Comparison of ENCODE assay signal across 22 cellular contexts in genomic region chr20:59077705-59078104, GRCh38. TPM values are rescaled to one million over a fixed set of nuclear protein-coding genes. Genes with fewer than 3 reads are reported as not detected.
DNase-seq lines count a peak whose midpoint lies in the region; ATAC-seq, FAIRE-seq and TF ChIP-seq lines count a peak whose summit lies in the region.
"Had no signal": no experiment of that assay in that cellular context is flagged by ENCODE, and none has a peak within 500 bp of the region (broad histone marks: within the 10 kb centered on the region; RNA-seq: fewer than 3 reads in every experiment).

No MANE protein-coding gene starts in this region.

- peak overlapping the region; percentile 2 to 63 for H3K4me3 Mint-ChIP-seq in activated T-cell treated with anti-CD3 and anti-CD28 coated beads, Interleukin-2, amount 50 U/mL, for 72 hours
- H3K4me3 Mint-ChIP-seq in naive thymus-derived CD4-positive, alpha-beta T cell, result no peak overlapping the region

- H3K9me1 ChIP-seq in K562 (ENCODE audit: control insufficient read depth, insufficient read depth, low read length), result no peaks in the 10 kb centered on the region

- intact Hi-C loops in PC-9 (cut with micrococcal nuclease; ENCODE audit: unreplicated experiment) (no loop called here), K562 (cut with micrococcal nuclease) (no loop called here), mammary epithelial cell (cut with micrococcal nuclease) (no loop called here)
- intact Hi-C loops in naive thymus-derived CD4-positive, alpha-beta T cell (cut with micrococcal nuclease), result no loop called here

- TF ChIP-seq EP300 in K562 (IDR thresholded peaks at IDR 0.05; ENCODE audit: low read length), result no peak

- peaks cover 39% of the 10 kb centered on the region; the same call in 1 of the 2 replicates for H3F3A ChIP-seq in PC-9 (ENCODE audit: insufficient read depth, low read depth)

- H3K9me2 ChIP-seq in PC-9 (ENCODE audit: insufficient read depth), result no peaks in the 10 kb centered on the region
- H3K9me2 ChIP-seq: SK-N-SH had no signal

- CTCF ChIA-PET in PC-9 (lab: Charles Lee) (no interaction called here), K562 (lab: Yijun Ruan, JAX; ENCODE audit: low intra/inter-chr PET ratio) (interaction anchor here (0.7 kb wide), 1 partner anchor 168 kb away, joined by 6 read pairs; no protein-coding TSS in a partner anchor), mammary epithelial cell (lab: Charles Lee; ENCODE audit: low non-redundant PET) (interaction anchor here (0.6 kb wide), 1 partner anchor 93 kb away, joined by 6 read pairs; no protein-coding TSS in a partner anchor)
- CTCF ChIA-PET in naive thymus-derived CD4-positive, alpha-beta T cell (lab: Charles Lee), result no interaction called here

- H3K4me2 ChIP-seq in PC-9 (peak overlapping the region; percentile 39), K562 (ENCODE audit: insufficient read depth, low read length) (no peak overlapping the region), mammary epithelial cell (ENCODE audit: insufficient read depth, low read depth, low read length) (no peak overlapping the region)
- H3K4me2 ChIP-seq: KMS-11, SK-N-SH had no signal

- no peak for ATAC-seq in activated T-cell treated with anti-CD3 and anti-CD28 coated beads, Interleukin-2, amount 50 U/mL, for 72 hours (replicated peaks in 1 of 2)
- ATAC-seq in K562 (no peak), GM21619 (IDR thresholded peaks at IDR 0.05; ENCODE audit: unreplicated experiment) (no peak)
- ATAC-seq in naive thymus-derived CD4-positive, alpha-beta T cell, result no peak

- no peaks in the 10 kb centered on the region for H4K20me1 ChIP-seq in PC-9 (ENCODE audit: insufficient read depth)
- H4K20me1 ChIP-seq in K562 (replicated peaks; ENCODE audit: control insufficient read depth, insufficient read depth, low read length), result no peaks in the 10 kb centered on the region
- H4K20me1 ChIP-seq in mammary epithelial cell (ENCODE audit: insufficient read depth, low read length), result no peaks in the 10 kb centered on the region

- no peak for FAIRE-seq in K562 (lab: Jason Lieb, UNC)
- FAIRE-seq: GM18507 had no signal

- peaks cover 42% of the 10 kb centered on the region for H3K4me1 ChIP-seq in PC-9 (replicated peaks; ENCODE audit: insufficient read depth)
- H3K4me1 ChIP-seq in K562 (replicated peaks in 1 of 2; ENCODE audit: control insufficient read depth in 2 of 2, insufficient read depth in 2 of 2, low read length in 2 of 2), result no peaks in the 10 kb centered on the region
- peaks cover 12% of the 10 kb centered on the region for H3K4me1 ChIP-seq in mammary epithelial cell (ENCODE audit: insufficient read depth, low read length)
- no peaks in the 10 kb centered on the region for H3K4me1 ChIP-seq in naive thymus-derived CD4-positive, alpha-beta T cell (ENCODE audit: control insufficient read depth in 2 of 2, insufficient read depth in 2 of 2, low read length in 2 of 2)
- H3K4me1 ChIP-seq: Peyer's patch had no signal

- no peaks in the 10 kb centered on the region for H3K27me3 ChIP-seq in PC-9 (ENCODE audit: insufficient read depth, low read depth)
- peaks cover 27 to 29% of the 10 kb centered on the region in 2 experiments; a peak in 4 of 5 replicates for H3K27me3 ChIP-seq in K562 (ENCODE audit: control insufficient read depth in 2 of 2, insufficient read depth in 2 of 2, low read length in 2 of 2)
- H3K27me3 ChIP-seq in mammary epithelial cell (ENCODE audit: insufficient read depth, low read length), result peaks cover 9% of the 10 kb centered on the region
- no peaks in the 10 kb centered on the region for H3K27me3 ChIP-seq in naive thymus-derived CD4-positive, alpha-beta T cell (ENCODE audit: control insufficient read depth in 2 of 2, insufficient read depth in 2 of 2, low read length in 2 of 2)
- H3K27me3 ChIP-seq: Peyer's patch had no signal

- POLR2A ChIA-PET in PC-9 (lab: Charles Lee; ENCODE audit: unreplicated experiment), result no interaction called here
- POLR2A ChIA-PET in K562 (lab: Yijun Ruan, JAX), result no interaction called here
- POLR2A ChIA-PET in naive thymus-derived CD4-positive, alpha-beta T cell (lab: Charles Lee), result no interaction called here

- BruUV-seq in PC-9 (replicated peaks; lab: Mats Ljungman, UMichigan) (no TSS peak), K562 (replicated peaks; lab: Mats Ljungman, UMichigan) (no TSS peak), mammary epithelial cell (replicated peaks; lab: Mats Ljungman, UMichigan) (no TSS peak)

- no peak for DNase-seq in activated T-cell treated with anti-CD3 and anti-CD28 coated beads, Interleukin-2, amount 50 U/mL, for 72 hours
- DNase-seq in activated T-cell treated with anti-CD3 and anti-CD28 coated beads for 4 hours (no peak), PC-9 (no peak), K562 (ENCODE audit: extremely low read depth in 1 of 4, low spot score in 3 of 4) (no peak), mammary epithelial cell (no peak)
- DNase-seq in naive thymus-derived CD4-positive, alpha-beta T cell, result no peak
- DNase-seq: Calu3, DND-41, GOT3, IMR-90, MM.1S, NCI-H1694, NCI-H2227 treated with DMSO at 0.1 percent for 48 hours, NCI-H526 treated with DMSO at 0.1 percent for 48 hours, Peyer's patch, SK-N-SH had no signal

- H3K9me3 ChIP-seq in PC-9 (ENCODE audit: insufficient read depth, low read depth), result no peaks in the 10 kb centered on the region
- H3K9me3 ChIP-seq in K562 (replicated peaks; ENCODE audit: control insufficient read depth, insufficient read depth, low read depth, low read length), result no peaks in the 10 kb centered on the region
- H3K9me3 ChIP-seq in mammary epithelial cell (replicated peaks; ENCODE audit: insufficient read depth, low read length), result no peaks in the 10 kb centered on the region
- H3K9me3 ChIP-seq in naive thymus-derived CD4-positive, alpha-beta T cell (ENCODE audit: control insufficient read depth in 2 of 3, low read length in 3 of 3), result no peaks in the 10 kb centered on the region
- H3K9me3 ChIP-seq: HAP-1, Peyer's patch, SK-N-SH had no signal

- peaks cover 59% of the 10 kb centered on the region for H3K4me1 Mint-ChIP-seq in activated T-cell treated with anti-CD3 and anti-CD28 coated beads, Interleukin-2, amount 50 U/mL, for 72 hours (ENCODE audit: low read depth)
- H3K4me1 Mint-ChIP-seq in naive thymus-derived CD4-positive, alpha-beta T cell, result peaks cover 0 to 6% (median 0%) of the 10 kb centered on the region in 7 donors

- H3K79me2 ChIP-seq in PC-9 (ENCODE audit: low read depth), result no peaks in the 10 kb centered on the region
- H3K79me2 ChIP-seq in K562 (ENCODE audit: control insufficient read depth, insufficient read depth, low read length), result no peaks in the 10 kb centered on the region
- H3K79me2 ChIP-seq in mammary epithelial cell (ENCODE audit: insufficient read depth, low read length), result no peaks in the 10 kb centered on the region

- no peak overlapping the region for H3K4me3 ChIP-seq in PC-9
- no peak overlapping the region for H3K4me3 ChIP-seq in K562
- no peak overlapping the region for H3K4me3 ChIP-seq in mammary epithelial cell (replicated peaks in 1 of 3; ENCODE audit: insufficient read depth in 1 of 3, low read depth in 2 of 3, low read length in 3 of 3)
- no peak overlapping the region for H3K4me3 ChIP-seq in naive thymus-derived CD4-positive, alpha-beta T cell (ENCODE audit: low read length)
- H3K4me3 ChIP-seq: HAP-1, Peyer's patch had no signal

- H2AFZ ChIP-seq in PC-9 (0 out of 2 replicates have a peak overlapping the region, but pooled peaks have one; percentile 9), K562 (ENCODE audit: low read depth, low read length) (no peak overlapping the region), mammary epithelial cell (ENCODE audit: low read depth, low read length) (no peak overlapping the region)

- H3K9ac ChIP-seq in K562 (ENCODE audit: insufficient read depth in 1 of 2, low read depth in 2 of 2, low read length in 2 of 2) (no peak overlapping the region), mammary epithelial cell (ENCODE audit: insufficient read depth, low read length) (no peak overlapping the region)
- H3K9ac ChIP-seq: KMS-11, SK-N-SH had no signal

- peak overlapping the region; percentile 65 for H3K27ac Mint-ChIP-seq in activated T-cell treated with anti-CD3 and anti-CD28 coated beads, Interleukin-2, amount 50 U/mL, for 72 hours
- H3K27ac Mint-ChIP-seq in naive thymus-derived CD4-positive, alpha-beta T cell, result no peak overlapping the region

- TF ChIP-seq CTCF in PC-9 (conservative IDR thresholded peaks at IDR 0.05) (no peak), K562 (IDR thresholded peaks at IDR 0.05 in 2 of 3, conservative IDR thresholded peaks at IDR 0.05 in 1 of 3; ENCODE audit: insufficient read depth in 2 of 3, low read depth in 1 of 3, low read length in 3 of 3) (no peak), mammary epithelial cell (conservative IDR thresholded peaks at IDR 0.05 in 1 of 2, IDR thresholded peaks at IDR 0.05 in 1 of 2; ENCODE audit: extremely low read depth in 1 of 2, insufficient read depth in 1 of 2, low read depth in 1 of 2, low read length in 2 of 2) (no peak)

- in situ Hi-C loops in K562 (cut with MboI), result no loop called here
- in situ Hi-C loops in mammary epithelial cell (cut with MboI; ENCODE audit: low sequenced_read_pairs in 2 of 2), result loop anchor here in 1 of 2 donors (25.0 kb wide), 1 partner anchor 135 kb away; no protein-coding TSS in a partner anchor

- H3K27ac ChIP-seq in PC-9 (peak overlapping the region; percentile 80), K562 (ENCODE audit: extremely low read depth, low read depth, low read length) (no peak overlapping the region), mammary epithelial cell (ENCODE audit: insufficient read depth, low read depth, low read length) (no peak overlapping the region)
- H3K27ac ChIP-seq in naive thymus-derived CD4-positive, alpha-beta T cell (ENCODE audit: low read depth, low read length), result no peak overlapping the region
- H3K27ac ChIP-seq: KMS-11, Peyer's patch had no signal

- dilution Hi-C loops in mammary epithelial cell (cut with HindIII; ENCODE audit: low sequenced_read_pairs), result no loop called here

- WGBS in K562 (ENCODE audit: insufficient coverage, low coverage, missing lambda C conversion rate), result 0% methylated on average over 1 of the region's 1 CpG
- 45% methylated on average over 1 of the region's 1 CpG for WGBS in mammary epithelial cell (ENCODE audit: low coverage, missing lambda C conversion rate)

- H3K36me3 Mint-ChIP-seq in activated T-cell treated with anti-CD3 and anti-CD28 coated beads, Interleukin-2, amount 50 U/mL, for 72 hours (ENCODE audit: insufficient read depth in 2 of 2), result no peaks in the 10 kb centered on the region
- no peaks in the 10 kb centered on the region for H3K36me3 Mint-ChIP-seq in naive thymus-derived CD4-positive, alpha-beta T cell

- H3K27me3 Mint-ChIP-seq in activated T-cell treated with anti-CD3 and anti-CD28 coated beads, Interleukin-2, amount 50 U/mL, for 72 hours (ENCODE audit: low read depth), result peaks cover 55% of the 10 kb centered on the region
- H3K27me3 Mint-ChIP-seq in naive thymus-derived CD4-positive, alpha-beta T cell, result peaks cover 4 to 46% (median 17%) of the 10 kb centered on the region in 5 donors

- no peaks in the 10 kb centered on the region for H3K9me3 Mint-ChIP-seq in activated T-cell treated with anti-CD3 and anti-CD28 coated beads, Interleukin-2, amount 50 U/mL, for 72 hours
- H3K9me3 Mint-ChIP-seq in naive thymus-derived CD4-positive, alpha-beta T cell, result no peaks in the 10 kb centered on the region

- TF ChIP-seq RAD21 in K562 (CRISPR knock-in tag; conservative IDR thresholded peaks at IDR 0.05 in 1 of 2, IDR thresholded peaks at IDR 0.05 in 1 of 2), result no peak

- H3K36me3 ChIP-seq in PC-9 (ENCODE audit: low read depth) (no peaks in the 10 kb centered on the region), K562 (ENCODE audit: control insufficient read depth, insufficient read depth, low read length) (no peaks in the 10 kb centered on the region), mammary epithelial cell (ENCODE audit: insufficient read depth, low read length) (no peaks in the 10 kb centered on the region)
- no peaks in the 10 kb centered on the region for H3K36me3 ChIP-seq in naive thymus-derived CD4-positive, alpha-beta T cell (ENCODE audit: control insufficient read depth in 2 of 3, insufficient read depth in 3 of 3, low read length in 3 of 3)
- H3K36me3 ChIP-seq: HAP-1, Peyer's patch had no signal

- no peak for TF ChIP-seq POLR2A in K562 (conservative IDR thresholded peaks at IDR 0.05)

RNA-seq across cellular contexts. Expression of gene PRELID3B, which starts 35.1 kb away (rescaled TPM):
- total RNA-seq in activated T-cell treated with anti-CD3 and anti-CD28 coated beads, Interleukin-2, amount 50 U/mL, for 72 hours, result 100 to 1,000 TPM; 168 to 181 TPM
- total RNA-seq in PC-9 (2021), result 106 and 137 TPM in 2 replicates
- 17.7 and 24.8 TPM in 2 replicates for total RNA-seq in K562 (2011; cell fraction: chromatin; rRNA removed; ENCODE audit: low replicate concordance)
- 16.8 and 22.2 TPM in 2 replicates for total RNA-seq in K562 (2011; cell fraction: nucleolus; rRNA removed)
- total RNA-seq in K562 (2011; cell fraction: nucleoplasm; rRNA removed), result 28.7 and 35.0 TPM in 2 replicates
- 90.3 and 96.8 TPM in 2 replicates for total RNA-seq in K562 (2014; rRNA removed)
- 136 and 140 TPM in 2 replicates for total RNA-seq in K562 (2014; rRNA removed; fragmentation: Illumina TruSeq; extraction: Trizol)
- total RNA-seq in K562 (2015; rRNA removed; fragmentation: Illumina TruSeq; extraction: Trizol), result 112 and 120 TPM in 2 replicates
- total RNA-seq in K562 (2021), result 99.5 and 105 TPM in 2 replicates
- 83.6 and 96.0 TPM in 2 replicates for polyA plus RNA-seq in K562 (2011; rRNA removed)
- polyA plus RNA-seq in K562 (2011; cell fraction: cytosol; rRNA removed), result 20.1 and 42.7 TPM in 2 replicates
- 74.4 and 76.8 TPM in 2 replicates for polyA plus RNA-seq in K562 (2011; cell fraction: nucleus; rRNA removed)
- polyA plus RNA-seq in K562 (2012), result 58.3 and 91.4 TPM in 2 replicates
- 91.7 and 101 TPM in 2 replicates for polyA plus RNA-seq in K562 (2014; fragmentation: Illumina TruSeq; extraction: Trizol)
- 100 to 1,000 TPM; 156 to 186 TPM for polyA plus RNA-seq in K562 (2014; fragmentation: Nextera tagmentation; extraction: Ambion mirVana)
- polyA plus RNA-seq in K562 (2014; rRNA removed), result 77.0 and 81.2 TPM in 2 replicates
- polyA minus RNA-seq in K562 (2011; rRNA and poly(A)+ RNA removed), result 151 and 154 TPM in 2 replicates
- 93.2 and 97.4 TPM in 2 replicates for polyA minus RNA-seq in K562 (2011; cell fraction: cytosol; rRNA and poly(A)+ RNA removed)
- 28.1 and 43.1 TPM in 2 replicates for polyA minus RNA-seq in K562 (2011; cell fraction: nucleus; rRNA and poly(A)+ RNA removed)
- total RNA-seq in mammary epithelial cell, result 100 to 1,000 TPM in 1 of 2 donors, 10 to 100 TPM in 1; 81.2 to 103 TPM
- 49.5 TPM for polyA plus RNA-seq in mammary epithelial cell
- 91.4 TPM for polyA minus RNA-seq in mammary epithelial cell
- total RNA-seq in naive thymus-derived CD4-positive, alpha-beta T cell, result 10 to 100 TPM; 37.1 to 70.4 (median 44.0) TPM
- polyA plus RNA-seq in naive thymus-derived CD4-positive, alpha-beta T cell, result 10 to 100 TPM; 17.6 to 27.4 TPM

RNA-seq across cellular contexts. Expression of gene ATP5F1E, which starts 45.6 kb away (rescaled TPM):
- 10 to 100 TPM; 55.7 to 56.4 TPM for total RNA-seq in activated T-cell treated with anti-CD3 and anti-CD28 coated beads, Interleukin-2, amount 50 U/mL, for 72 hours
- 76.3 and 84.8 TPM in 2 replicates for total RNA-seq in PC-9 (2021)
- total RNA-seq in K562 (2011; cell fraction: chromatin; rRNA removed; ENCODE audit: low replicate concordance), result 19.6 and 60.1 TPM in 2 replicates
- 23.8 and 27.5 TPM in 2 replicates for total RNA-seq in K562 (2011; cell fraction: nucleolus; rRNA removed)
- total RNA-seq in K562 (2011; cell fraction: nucleoplasm; rRNA removed), result 49.5 and 88.6 TPM in 2 replicates
- 49.4 and 64.1 TPM in 2 replicates for total RNA-seq in K562 (2014; rRNA removed)
- 113 and 123 TPM in 2 replicates for total RNA-seq in K562 (2014; rRNA removed; fragmentation: Illumina TruSeq; extraction: Trizol)
- total RNA-seq in K562 (2015; rRNA removed; fragmentation: Illumina TruSeq; extraction: Trizol), result 98.7 and 109 TPM in 2 replicates
- 125 and 146 TPM in 2 replicates for total RNA-seq in K562 (2021)
- 140 and 167 TPM in 2 replicates for polyA plus RNA-seq in K562 (2011; rRNA removed)
- polyA plus RNA-seq in K562 (2011; cell fraction: cytosol; rRNA removed), result 16.9 and 37.2 TPM in 2 replicates
- polyA plus RNA-seq in K562 (2011; cell fraction: nucleus; rRNA removed), result 32.8 and 51.1 TPM in 2 replicates
- polyA plus RNA-seq in K562 (2012), result 66.6 and 187 TPM in 2 replicates
- polyA plus RNA-seq in K562 (2014; fragmentation: Illumina TruSeq; extraction: Trizol), result 60.3 and 67.7 TPM in 2 replicates
- polyA plus RNA-seq in K562 (2014; fragmentation: Nextera tagmentation; extraction: Ambion mirVana), result 100 to 1,000 TPM; 161 to 162 TPM
- 109 and 117 TPM in 2 replicates for polyA plus RNA-seq in K562 (2014; rRNA removed)
- polyA minus RNA-seq in K562 (2011; rRNA and poly(A)+ RNA removed), result 36.3 and 47.6 TPM in 2 replicates
- 19.7 and 24.7 TPM in 2 replicates for polyA minus RNA-seq in K562 (2011; cell fraction: cytosol; rRNA and poly(A)+ RNA removed)
- polyA minus RNA-seq in K562 (2011; cell fraction: nucleus; rRNA and poly(A)+ RNA removed), result 53.0 and 99.3 TPM in 2 replicates
- 10 to 100 TPM; 13.7 to 75.4 TPM for total RNA-seq in mammary epithelial cell
- polyA plus RNA-seq in mammary epithelial cell, result 39.1 TPM
- 9.7 TPM for polyA minus RNA-seq in mammary epithelial cell
- total RNA-seq in naive thymus-derived CD4-positive, alpha-beta T cell, result 10 to 100 TPM; 57.0 to 81.7 (median 67.4) TPM
- polyA plus RNA-seq in naive thymus-derived CD4-positive, alpha-beta T cell, result 10 to 100 TPM; 31.4 to 75.7 TPM

RNA-seq across cellular contexts. Expression of gene TUBB1, which starts 58.5 kb away (rescaled TPM):
- total RNA-seq in activated T-cell treated with anti-CD3 and anti-CD28 coated beads, Interleukin-2, amount 50 U/mL, for 72 hours, result not detected
- total RNA-seq in PC-9 (2021) (0.18 and 0.35 TPM in 2 replicates), K562 (2014; rRNA removed) (1.7 and 2.1 TPM in 2 replicates), K562 (2014; rRNA removed; fragmentation: Illumina TruSeq; extraction: Trizol) (2.3 and 2.8 TPM in 2 replicates), K562 (2015; rRNA removed; fragmentation: Illumina TruSeq; extraction: Trizol) (2.0 and 2.4 TPM in 2 replicates), K562 (2021) (1.9 and 3.9 TPM in 2 replicates), mammary epithelial cell (not detected)
- total RNA-seq in K562 (2011; cell fraction: chromatin; rRNA removed; ENCODE audit: low replicate concordance), result 1.4 and 3.2 TPM in 2 replicates
- total RNA-seq in K562 (2011; cell fraction: nucleolus; rRNA removed), result 1.7 and 2.1 TPM in 2 replicates
- total RNA-seq in K562 (2011; cell fraction: nucleoplasm; rRNA removed), result 2.0 and 2.8 TPM in 2 replicates
- polyA plus RNA-seq in K562 (2011; rRNA removed) (1.1 and 3.6 TPM in 2 replicates), K562 (2014; fragmentation: Illumina TruSeq; extraction: Trizol) (3.1 and 4.1 TPM in 2 replicates), K562 (2014; fragmentation: Nextera tagmentation; extraction: Ambion mirVana) (1 to 10 TPM; 1.5 to 1.6 TPM), K562 (2014; rRNA removed) (1.9 and 3.0 TPM in 2 replicates), mammary epithelial cell (0.01 TPM)
- polyA plus RNA-seq in K562 (2011; cell fraction: cytosol; rRNA removed), result 0.69 and 3.4 TPM in 2 replicates
- 0.51 and 1.8 TPM in 2 replicates for polyA plus RNA-seq in K562 (2011; cell fraction: nucleus; rRNA removed)
- polyA plus RNA-seq in K562 (2012), result 2.3 and 3.8 TPM in 2 replicates
- polyA minus RNA-seq in K562 (2011; rRNA and poly(A)+ RNA removed), result 1.6 and 4.3 TPM in 2 replicates
- 0.64 and 1.7 TPM in 2 replicates for polyA minus RNA-seq in K562 (2011; cell fraction: cytosol; rRNA and poly(A)+ RNA removed)
- polyA minus RNA-seq in K562 (2011; cell fraction: nucleus; rRNA and poly(A)+ RNA removed), result 0.89 and 1.3 TPM in 2 replicates
- not detected for polyA minus RNA-seq in mammary epithelial cell
- total RNA-seq in naive thymus-derived CD4-positive, alpha-beta T cell, result 1 to 10 TPM in 1 of 5 experiments, under 1 TPM in 1, not detected in 3; 0.98 to 9.5 TPM
- under 1 TPM; 0.14 to 0.22 TPM for polyA plus RNA-seq in naive thymus-derived CD4-positive, alpha-beta T cell
- total RNA-seq: Calu3, G401, IMR-90, NCI-H460, Peyer's patch had no signal
- polyA plus RNA-seq: IMR-90, SK-N-SH had no signal

Comparison
In these comparisons a context has a peak if more than half of its experiments do, and no peak if none do; other contexts are left out.
1. H3K4me3 Mint-ChIP-seq: peak in activated T-cell treated with anti-CD3 and anti-CD28 coated beads, Interleukin-2, amount 50 U/mL, for 72 hours (2 of 2); none in naive thymus-derived CD4-positive, alpha-beta T cell (0 of 10).
2. CTCF ChIA-PET loops: an anchor here in K562 (0.7 kb wide) and mammary epithelial cell (0.6 kb wide); none called in PC-9 and naive thymus-derived CD4-positive, alpha-beta T cell.